In the genomic region with DNA sequence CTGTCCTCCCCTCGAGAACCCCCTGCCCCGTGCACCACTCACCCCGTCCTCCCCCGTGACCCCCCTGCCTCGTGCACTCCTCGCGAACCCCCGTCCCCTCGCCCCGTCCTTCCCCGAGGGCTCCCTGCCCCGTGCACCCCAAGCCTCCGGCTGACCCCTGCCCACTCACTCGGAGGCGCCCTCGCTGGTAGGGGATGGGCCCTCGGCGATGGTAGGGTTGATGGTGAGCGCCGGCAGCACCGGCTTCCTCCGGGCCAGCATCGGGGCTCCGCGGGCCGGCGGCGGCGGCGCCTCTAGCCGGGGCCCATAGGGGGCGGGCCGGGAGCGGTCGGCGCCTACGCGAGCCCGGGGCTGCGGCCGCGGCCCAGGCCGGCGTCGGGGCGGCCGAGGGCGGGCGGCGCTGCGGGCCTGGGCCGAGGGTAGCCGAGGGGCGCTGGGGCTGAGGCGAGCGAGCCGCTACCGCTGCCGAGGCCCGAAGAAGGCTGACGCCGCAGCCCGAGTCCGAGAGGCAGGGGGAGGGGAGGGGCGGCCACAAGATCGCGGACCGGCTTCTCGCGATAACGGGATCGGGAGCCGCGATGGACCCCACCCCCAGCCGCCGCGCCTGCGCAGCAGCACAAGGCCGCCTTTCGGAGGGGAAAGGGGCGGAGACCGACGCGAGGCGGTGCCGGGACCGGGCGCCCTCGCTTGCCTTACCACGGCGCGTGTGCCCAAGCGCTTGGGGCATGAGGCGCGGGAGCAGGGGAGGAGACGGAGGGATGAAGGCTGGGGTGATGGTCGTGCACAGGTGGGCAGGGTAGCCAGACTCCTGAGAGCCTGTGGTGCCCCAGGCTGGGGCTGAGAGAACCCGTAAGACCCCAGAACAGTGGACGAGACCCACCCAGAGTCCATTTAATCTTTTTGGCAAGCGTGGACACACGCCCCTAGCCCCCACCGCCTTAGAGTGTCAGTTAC, we compare ENCODE assay signal across 8 cellular contexts. TPM values are rescaled to one million over a fixed set of nuclear protein-coding genes. Genes with fewer than 3 reads are reported as not detected.
A peak's percentile ranks its signal among the peaks of the same experiment; 100 is the strongest.
DNase-seq lines count a peak whose midpoint lies in the region; ATAC-seq, FAIRE-seq and TF ChIP-seq lines count a peak whose summit lies in the region.

A gene (minus strand): TSS at position 508 of the 954 bp plus-strand sequence. CDS start 247 bp downstream, at position 261.

- no peaks in the 10 kb centered on the region for H3K27me3 ChIP-seq in aorta (ENCODE audit: control insufficient read depth in 1 of 2, insufficient read depth in 2 of 2, low read length in 1 of 2)

- H3K4me1 ChIP-seq in aorta (ENCODE audit: control insufficient read depth in 1 of 2, insufficient read depth in 2 of 2, low read length in 2 of 2): no peaks in the 10 kb centered on the region

- ATAC-seq in HG02870 (IDR thresholded peaks at IDR 0.05; ENCODE audit: unreplicated experiment) (peak; percentile 75), aorta (ENCODE audit: low FRiP score) (peak; percentile 97)

- H3K27ac ChIP-seq in aorta (ENCODE audit: low read depth in 1 of 2, low read length in 2 of 2): no peak within 1 kb of the TSS

- TF ChIP-seq POLR2A in GM12891 (IDR thresholded peaks at IDR 0.05; ENCODE audit: low read depth, low read length): peak; percentile 70

- 1% methylated on average over 87 to 102 of the region's 102 CpGs for WGBS in aorta, 2 donors

- in situ Hi-C loops in astrocyte of the cerebellum (cut with HindIII; ENCODE audit: low sequenced_read_pairs): no loop called here

- H3K4me3 ChIP-seq in astrocyte of the cerebellum (ENCODE audit: low read depth, low read length) (peak within 1 kb of the TSS; percentile 76), aorta (ENCODE audit: low read length in 2 of 2) (peak within 1 kb of the TSS; percentile 64 to 69)

- H3K9me3 ChIP-seq in aorta (ENCODE audit: control insufficient read depth, low read length): no peaks in the 10 kb centered on the region

- intact Hi-C loops in aorta (cut with DNase I): loop anchor here in 1 of 2 donors (5.0 kb wide), 1 partner anchor 57 kb away; a partner anchor contains a TSS

- no peak for TF ChIP-seq CTCF in astrocyte of the cerebellum (IDR thresholded peaks at IDR 0.05; ENCODE audit: low read depth, low read length, missing control alignments)

- no peaks in the 10 kb centered on the region for H3K36me3 ChIP-seq in aorta (ENCODE audit: control insufficient read depth in 1 of 2, insufficient read depth in 2 of 2, low read length in 1 of 2)

- DNase-seq in GM12891 (ENCODE audit: insufficient read length, low spot score): peak; percentile 96
- DNase-seq in NCI-H2029 (lab: John Stamatoyannopoulos, UW): peak; percentile 90
- DNase-seq in T-helper 9 cell: peak; percentile 96
- DNase-seq in astrocyte of the cerebellum (ENCODE audit: low read depth): peak; percentile 59
- peak; percentile 98 for DNase-seq in hepatic stellate cell (ENCODE audit: low spot score)
- DNase-seq in renal cortical epithelial cell (ENCODE audit: low read depth): peak; percentile 58
- DNase-seq in aorta: peak; percentile 97 to 99

- FAIRE-seq in GM12891 (lab: Jason Lieb, UNC): peak; percentile 98

TF ChIP-seq in GM12891, 5 proteins besides CTCF, POLR2A, EP300 and RAD21:
- TF ChIP-seq TAF1 (IDR thresholded peaks at IDR 0.05; ENCODE audit: low read depth, low read length) (peak; percentile 81), SPI1 (IDR thresholded peaks at IDR 0.05; ENCODE audit: low read depth, low read length) (no peak), POLR2AphosphoS5 (IDR thresholded peaks at IDR 0.05; ENCODE audit: low read depth, low read length) (peak; percentile 69; the same call in 1 of the 2 replicates)

RNA-seq across cellular contexts. Expression of the gene that starts here (rescaled TPM):
- 130 TPM for polyA plus RNA-seq in GM12891 (2012; ENCODE audit: low read depth, missing spikeins)
- 124 and 126 TPM in 2 replicates for total RNA-seq in renal cortical epithelial cell
- 10 to 100 TPM; 80.8 to 97.8 TPM for total RNA-seq in aorta
- 100 to 1,000 TPM in 1 of 2 donors, 10 to 100 TPM in 1; 82.4 to 230 TPM for polyA plus RNA-seq in aorta
